ENCODE assay signal across 29 cellular contexts in the genomic region with DNA sequence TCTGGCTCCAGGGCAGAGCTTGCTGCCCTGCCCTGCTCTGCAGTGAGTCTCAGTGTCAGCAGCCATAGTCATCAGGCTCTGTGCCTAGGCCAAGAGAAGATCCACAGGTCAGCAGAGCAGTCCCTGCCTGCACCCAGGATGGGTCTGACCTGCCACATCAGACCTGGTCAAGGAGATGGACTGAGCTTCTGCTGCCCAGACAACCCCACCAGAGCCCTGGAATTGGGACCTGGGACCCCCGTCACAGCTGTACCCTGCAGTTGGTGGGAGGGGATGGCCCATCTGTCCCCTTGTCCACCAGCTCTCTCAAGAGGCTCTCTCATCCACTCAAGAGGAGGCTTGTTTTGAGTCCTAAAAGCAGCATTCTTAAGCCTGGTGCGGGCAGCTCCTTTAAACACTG.
"Had no signal": no experiment of that assay in that cellular context is flagged by ENCODE, and none has a peak within 500 bp of the region (broad histone marks: within the 10 kb centered on the region; RNA-seq: fewer than 3 reads in every experiment).

No MANE protein-coding gene starts in this region.

- H3K36me3 Mint-ChIP-seq: memory B cell; mesothelial cell of epicardium; naive B cell; stimulated activated naive B cell treated with anti-CD40 and anti-IgM and Interleukin-4, amounts not matched to agents 10 μg/mL and 1 μg/mL and 100 μg/mL, for 72 hours had no signal

- H3K4me3 ChIP-seq: coronary artery, esophagus muscularis mucosa, gastroesophageal sphincter, heart right ventricle, lung, mucosa of descending colon, ovary, psoas muscle, sigmoid colon, suprapubic skin, transverse colon, upper lobe of right lung, uterus had no signal

- ATAC-seq: foreskin keratinocyte; gastroesophageal sphincter; heart right ventricle; left lobe of liver; mucosa of descending colon; psoas muscle; right cardiac atrium; stimulated activated naive B cell treated with anti-CD40 and anti-IgM and Interleukin-4, amounts not matched to agents 10 μg/mL and 1 μg/mL and 100 μg/mL, for 72 hours; upper lobe of right lung had no signal

- H3K9me3 Mint-ChIP-seq: nephron progenitor cell had no signal

- H3K4me3 Mint-ChIP-seq: memory B cell; mesothelial cell of epicardium; naive B cell; nephron progenitor cell; stimulated activated naive B cell treated with anti-CD40 and anti-IgM and Interleukin-4, amounts not matched to agents 10 μg/mL and 1 μg/mL and 100 μg/mL, for 72 hours; stimulated activated naive CD8-positive, alpha-beta T cell treated with anti-CD3 and anti-CD28 coated beads, Interleukin-15, Interleukin-2, amounts not matched to agents 100 ng/mL and 50 ng/mL, for 24 hours had no signal

- H3K4me1 Mint-ChIP-seq: memory B cell; mesothelial cell of epicardium; naive B cell; nephron progenitor cell; stimulated activated naive B cell treated with anti-CD40 and anti-IgM and Interleukin-4, amounts not matched to agents 10 μg/mL and 1 μg/mL and 100 μg/mL, for 72 hours had no signal

- H3K9me3 ChIP-seq: mucosa of descending colon, ovary, sigmoid colon, suprapubic skin, transverse colon, upper lobe of right lung, uterus had no signal

- H3K27ac ChIP-seq: coronary artery, esophagus muscularis mucosa, foreskin keratinocyte, gastroesophageal sphincter, heart right ventricle, ovary, psoas muscle, sigmoid colon, suprapubic skin, transverse colon, upper lobe of right lung, uterus had no signal

- DNase-seq: dermis blood vessel endothelial cell; effector memory CD4-positive, alpha-beta T cell; foreskin keratinocyte; glutamatergic neuron; heart right ventricle; hippocampal formation; mucosa of descending colon; naive B cell; nephron progenitor cell; occipital lobe; ovary; psoas muscle; right cardiac atrium; sigmoid colon; stimulated activated CD4-positive, alpha-beta T cell treated with anti-CD3 and anti-CD28 coated beads, Interleukin-2, amount 100 ng/mL, for 24 hours; stimulated activated CD4-positive, alpha-beta T cell treated with anti-CD3 and anti-CD28 coated beads, Interleukin-4, amount 100 ng/mL, for 24 hours; stimulated activated naive B cell treated with anti-CD40 and anti-IgM and Interleukin-4, amounts not matched to agents 10 μg/mL and 1 μg/mL and 100 μg/mL, for 72 hours; transverse colon; upper lobe of right lung; uterus had no signal

- H3K36me3 ChIP-seq: esophagus muscularis mucosa, gastroesophageal sphincter, heart right ventricle, ovary, sigmoid colon, suprapubic skin, transverse colon, upper lobe of right lung, uterus had no signal

- H3K27me3 ChIP-seq: esophagus muscularis mucosa, foreskin keratinocyte, ovary, sigmoid colon, suprapubic skin, transverse colon, upper lobe of right lung, uterus had no signal

- H3K27ac Mint-ChIP-seq: memory B cell; mesothelial cell of epicardium; naive B cell; nephron progenitor cell; stimulated activated naive B cell treated with anti-CD40 and anti-IgM and Interleukin-4, amounts not matched to agents 10 μg/mL and 1 μg/mL and 100 μg/mL, for 72 hours; stimulated activated naive CD8-positive, alpha-beta T cell treated with anti-CD3 and anti-CD28 coated beads, Interleukin-15, Interleukin-2, amounts not matched to agents 100 ng/mL and 50 ng/mL, for 24 hours had no signal

- H3K4me1 ChIP-seq: esophagus muscularis mucosa, foreskin keratinocyte, gastroesophageal sphincter, psoas muscle, sigmoid colon, suprapubic skin, transverse colon, upper lobe of right lung, uterus had no signal
